ENCODE assay signal across 8 cellular contexts in the genomic region with DNA sequence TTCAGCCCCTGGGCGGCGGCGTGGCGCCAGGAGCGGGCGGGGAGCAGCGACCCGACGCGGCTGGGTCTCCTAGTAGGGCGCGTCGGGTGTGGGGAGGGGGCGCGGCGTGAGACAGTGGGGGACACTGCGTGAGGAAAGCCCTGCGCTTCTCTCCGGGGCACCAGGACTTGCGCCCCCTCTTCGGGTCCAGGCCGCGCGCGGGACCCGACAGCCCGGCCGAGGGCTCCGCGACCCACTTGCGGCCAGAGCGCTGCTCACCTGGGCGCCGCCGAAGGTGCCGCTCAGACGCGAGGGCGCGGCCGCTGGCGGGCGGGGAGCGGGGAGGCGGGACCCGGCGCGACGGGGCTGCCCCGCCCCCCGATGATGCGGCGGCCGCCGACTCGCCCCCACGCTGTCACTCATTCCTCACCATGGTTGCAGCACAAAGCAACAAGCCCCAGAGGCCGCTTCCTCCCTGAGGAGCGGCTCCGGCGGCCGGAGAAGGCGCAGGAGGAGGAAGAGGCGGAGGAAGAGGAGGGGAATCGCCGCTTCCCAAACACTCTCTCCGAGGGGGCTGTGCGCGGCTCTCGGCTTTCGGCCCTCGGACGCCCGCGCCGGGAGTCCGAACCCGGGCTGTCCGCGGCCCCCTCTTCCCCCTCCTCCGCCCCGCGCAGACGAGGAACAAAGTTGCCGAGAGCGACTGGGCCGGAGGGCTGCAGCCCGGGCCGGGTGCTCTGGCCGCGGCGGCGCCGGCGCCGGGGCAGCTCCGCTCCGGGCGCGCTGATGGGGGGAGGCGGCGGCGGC. TPM values are rescaled to one million over a fixed set of nuclear protein-coding genes. Genes with fewer than 3 reads are reported as not detected.
DNase-seq lines count a peak whose midpoint lies in the region; ATAC-seq and TF ChIP-seq lines count a peak whose summit lies in the region.

A gene with protein sequence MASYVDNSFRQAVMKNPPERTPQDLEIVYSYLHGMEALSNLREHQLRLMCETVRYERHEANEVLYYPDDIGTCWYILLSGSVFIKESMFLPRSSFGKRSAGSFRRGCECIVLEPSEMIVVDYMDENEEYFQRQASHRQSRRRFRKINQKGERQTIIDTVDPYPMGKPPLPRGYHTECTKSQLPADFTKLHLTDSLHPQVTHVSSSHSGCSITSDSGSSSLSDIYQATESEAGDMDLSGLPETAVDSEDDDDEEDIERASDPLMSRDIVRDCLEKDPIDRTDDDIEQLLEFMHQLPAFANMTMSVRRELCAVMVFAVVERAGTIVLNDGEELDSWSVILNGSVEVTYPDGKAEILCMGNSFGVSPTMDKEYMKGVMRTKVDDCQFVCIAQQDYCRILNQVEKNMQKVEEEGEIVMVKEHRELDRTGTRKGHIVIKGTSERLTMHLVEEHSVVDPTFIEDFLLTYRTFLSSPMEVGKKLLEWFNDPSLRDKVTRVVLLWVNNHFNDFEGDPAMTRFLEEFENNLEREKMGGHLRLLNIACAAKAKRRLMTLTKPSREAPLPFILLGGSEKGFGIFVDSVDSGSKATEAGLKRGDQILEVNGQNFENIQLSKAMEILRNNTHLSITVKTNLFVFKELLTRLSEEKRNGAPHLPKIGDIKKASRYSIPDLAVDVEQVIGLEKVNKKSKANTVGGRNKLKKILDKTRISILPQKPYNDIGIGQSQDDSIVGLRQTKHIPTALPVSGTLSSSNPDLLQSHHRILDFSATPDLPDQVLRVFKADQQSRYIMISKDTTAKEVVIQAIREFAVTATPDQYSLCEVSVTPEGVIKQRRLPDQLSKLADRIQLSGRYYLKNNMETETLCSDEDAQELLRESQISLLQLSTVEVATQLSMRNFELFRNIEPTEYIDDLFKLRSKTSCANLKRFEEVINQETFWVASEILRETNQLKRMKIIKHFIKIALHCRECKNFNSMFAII (N-terminal part only) (plus strand): TSS at position 457 of the 783 bp plus-strand sequence. CDS start 1,084 bp downstream, outside the sequence.

- H3K27ac Mint-ChIP-seq in CD4-positive, alpha-beta memory T cell, result peak within 1 kb of the TSS; percentile 89 to 97 (median 94)
- H3K27ac Mint-ChIP-seq in activated CD8-positive, alpha-beta T cell treated with anti-CD3 and anti-CD28 coated beads for 36 hours, result peak within 1 kb of the TSS; percentile 75

- peaks cover 31 to 48% (median 40%) of the 10 kb centered on the region in 4 donors for H3K4me1 Mint-ChIP-seq in CD4-positive, alpha-beta memory T cell
- peaks cover 50% of the 10 kb centered on the region for H3K4me1 Mint-ChIP-seq in activated CD8-positive, alpha-beta T cell treated with anti-CD3 and anti-CD28 coated beads for 36 hours (ENCODE audit: low read depth)

- POLR2A ChIA-PET in CD4-positive, alpha-beta memory T cell (lab: Charles Lee; ENCODE audit: partially characterized antibody), result interaction anchor here (1.4 kb wide), 1 partner anchor 15 kb away, joined by 3 read pairs; no protein-coding TSS in a partner anchor
- POLR2A ChIA-PET in activated CD8-positive, alpha-beta T cell treated with anti-CD3 and anti-CD28 coated beads for 36 hours (lab: Charles Lee), result no interaction called here

- peak within 1 kb of the TSS; percentile 80 to 84 for H3K9ac ChIP-seq in duodenal mucosa (ENCODE audit: low read depth in 1 of 2, low read length in 2 of 2)

- H3K4me3 ChIP-seq in CD4-positive, alpha-beta memory T cell (ENCODE audit: low read length in 2 of 2), result peak within 1 kb of the TSS; percentile 32 to 66
- H3K4me3 ChIP-seq in duodenal mucosa (ENCODE audit: low read depth in 1 of 2, low read length in 2 of 2), result peak within 1 kb of the TSS; percentile 68 to 83
- peak within 1 kb of the TSS; percentile 98 for H3K4me3 ChIP-seq in lower lobe of right lung

- H3K36me3 ChIP-seq in CD4-positive, alpha-beta memory T cell (ENCODE audit: insufficient read depth, low read length), result no peaks in the 10 kb centered on the region
- H3K36me3 ChIP-seq in duodenal mucosa (ENCODE audit: control insufficient read depth in 1 of 2, insufficient read depth in 2 of 2, low read length in 2 of 2), result no peaks in the 10 kb centered on the region
- no peaks in the 10 kb centered on the region for H3K36me3 ChIP-seq in lower lobe of right lung

- no peaks in the 10 kb centered on the region for H3K9me3 ChIP-seq in CD4-positive, alpha-beta memory T cell (ENCODE audit: control insufficient read depth in 1 of 2, low read length in 2 of 2)
- no peaks in the 10 kb centered on the region for H3K9me3 ChIP-seq in duodenal mucosa (ENCODE audit: control insufficient read depth in 1 of 2, low read length in 2 of 2)
- no peaks in the 10 kb centered on the region for H3K9me3 ChIP-seq in lower lobe of right lung

- peak; percentile 79 for ATAC-seq in GM19455 (IDR thresholded peaks at IDR 0.05; ENCODE audit: unreplicated experiment)
- peak; percentile 85 for ATAC-seq in activated CD8-positive, alpha-beta T cell treated with anti-CD3 and anti-CD28 coated beads for 36 hours
- ATAC-seq in lower lobe of right lung, result peak; percentile 96 to 97

- H3K36me3 Mint-ChIP-seq in CD4-positive, alpha-beta memory T cell, result peaks cover 0 to 12% of the 10 kb centered on the region in 2 donors
- H3K36me3 Mint-ChIP-seq in activated CD8-positive, alpha-beta T cell treated with anti-CD3 and anti-CD28 coated beads for 36 hours (ENCODE audit: low read depth), result peaks cover 2% of the 10 kb centered on the region

- H3K4me1 ChIP-seq in CD4-positive, alpha-beta memory T cell (ENCODE audit: insufficient read depth, low read length), result peaks cover 40% of the 10 kb centered on the region
- H3K4me1 ChIP-seq in duodenal mucosa (ENCODE audit: control insufficient read depth in 1 of 2, insufficient read depth in 2 of 2, low read length in 2 of 2), result peaks cover 16 to 19% of the 10 kb centered on the region in 2 donors
- H3K4me1 ChIP-seq in lower lobe of right lung, result peaks cover 42% of the 10 kb centered on the region

- no peak for TF ChIP-seq CTCF in activated CD8-positive, alpha-beta T cell treated with anti-CD3 and anti-CD28 coated beads for 36 hours (IDR thresholded peaks at IDR 0.05)
- TF ChIP-seq CTCF in lower lobe of right lung (IDR thresholded peaks at IDR 0.05), result no peak

- peak within 1 kb of the TSS; percentile 65 for H3K27ac ChIP-seq in CD4-positive, alpha-beta memory T cell (ENCODE audit: low read depth, low read length)
- H3K27ac ChIP-seq in duodenal mucosa (ENCODE audit: low read depth, low read length) (peak within 1 kb of the TSS; percentile 91), lower lobe of right lung (peak within 1 kb of the TSS; percentile 100)

- H3K27me3 Mint-ChIP-seq in CD4-positive, alpha-beta memory T cell, result no peaks in the 10 kb centered on the region
- H3K27me3 Mint-ChIP-seq in activated CD8-positive, alpha-beta T cell treated with anti-CD3 and anti-CD28 coated beads for 36 hours, result peaks cover 9% of the 10 kb centered on the region

- no peaks in the 10 kb centered on the region for H3K27me3 ChIP-seq in CD4-positive, alpha-beta memory T cell (ENCODE audit: insufficient read depth, low read length)
- peaks cover 4 to 10% of the 10 kb centered on the region in 2 donors for H3K27me3 ChIP-seq in duodenal mucosa (ENCODE audit: control insufficient read depth in 1 of 2, insufficient read depth in 2 of 2, low read length in 2 of 2)
- H3K27me3 ChIP-seq in lower lobe of right lung (ENCODE audit: low read depth), result no peaks in the 10 kb centered on the region

- peak within 1 kb of the TSS; percentile 86 to 92 (median 90) for H3K4me3 Mint-ChIP-seq in CD4-positive, alpha-beta memory T cell
- H3K4me3 Mint-ChIP-seq in activated CD8-positive, alpha-beta T cell treated with anti-CD3 and anti-CD28 coated beads for 36 hours, result peak within 1 kb of the TSS; percentile 77

- H3K9me3 Mint-ChIP-seq in CD4-positive, alpha-beta memory T cell, result peaks cover 0 to 4% (median 0%) of the 10 kb centered on the region in 8 donors
- H3K9me3 Mint-ChIP-seq in activated CD8-positive, alpha-beta T cell treated with anti-CD3 and anti-CD28 coated beads for 36 hours, result no peaks in the 10 kb centered on the region

- intact Hi-C loops in CD4-positive, alpha-beta memory T cell (cut with micrococcal nuclease), result loop anchor here (1.0 to 2.0 kb wide), 4 partner anchors 24 to 431 kb away; a partner anchor contains a TSS
- intact Hi-C loops in activated CD8-positive, alpha-beta T cell treated with anti-CD3 and anti-CD28 coated beads for 36 hours (cut with micrococcal nuclease), result loop anchor here (5.0 kb wide), 2 partner anchors 74 to 431 kb away; a partner anchor contains a TSS
- intact Hi-C loops in lower lobe of right lung (cut with DNase I), result no loop called here

- peak; percentile 88 to 91 (median 90) for DNase-seq in CD4-positive, alpha-beta memory T cell
- DNase-seq in HK-2 (ENCODE audit: unreplicated experiment) (peak; percentile 93), NCI-H82 treated with DMSO at 0.1 percent for 48 hours (lab: John Stamatoyannopoulos, UW; ENCODE audit: unreplicated experiment) (peak; percentile 66), lower lobe of right lung (peak; percentile 95)
- peak; percentile 90 for DNase-seq in activated CD8-positive, alpha-beta T cell treated with anti-CD3 and anti-CD28 coated beads for 36 hours
- peak; percentile 57 to 75 (median 73) for DNase-seq in stimulated activated CD4-positive, alpha-beta T cell treated with anti-CD3 and anti-CD28 coated beads, TNF-alpha, amount 100 ng/mL, for 1 hour (ENCODE audit: low read depth in 3 of 3, low spot score in 1 of 3)

- CTCF ChIA-PET in CD4-positive, alpha-beta memory T cell (lab: Charles Lee; ENCODE audit: partially characterized antibody), result interaction anchor here (1.4 kb wide), 1 partner anchor 74 kb away, joined by 4 read pairs; no protein-coding TSS in a partner anchor
- CTCF ChIA-PET in activated CD8-positive, alpha-beta T cell treated with anti-CD3 and anti-CD28 coated beads for 36 hours (lab: Charles Lee), result interaction anchor here (1.3 kb wide), 1 partner anchor 11 kb away, joined by 3 read pairs; no protein-coding TSS in a partner anchor

RNA-seq across cellular contexts. Expression of the gene that starts here (rescaled TPM):
- 10 to 100 TPM; 23.1 to 27.9 TPM for total RNA-seq in CD4-positive, alpha-beta memory T cell
- polyA plus RNA-seq in CD4-positive, alpha-beta memory T cell, result 1 to 10 TPM in 1 of 2 donors, under 1 TPM in 1; 0.69 to 1.2 TPM
- 10 to 100 TPM; 13.7 to 14.8 TPM for total RNA-seq in activated CD8-positive, alpha-beta T cell treated with anti-CD3 and anti-CD28 coated beads for 36 hours
- total RNA-seq in lower lobe of right lung, result 66.4 TPM

Comparison
In these comparisons a context has a peak if more than half of its experiments do, and no peak if none do; other contexts are left out.
1. Peak in every context shown above with its lines: DNase-seq, ATAC-seq, H3K4me3 ChIP-seq and H3K27ac ChIP-seq.